ENCODE assay signal across 20 cellular contexts in the genomic region with DNA sequence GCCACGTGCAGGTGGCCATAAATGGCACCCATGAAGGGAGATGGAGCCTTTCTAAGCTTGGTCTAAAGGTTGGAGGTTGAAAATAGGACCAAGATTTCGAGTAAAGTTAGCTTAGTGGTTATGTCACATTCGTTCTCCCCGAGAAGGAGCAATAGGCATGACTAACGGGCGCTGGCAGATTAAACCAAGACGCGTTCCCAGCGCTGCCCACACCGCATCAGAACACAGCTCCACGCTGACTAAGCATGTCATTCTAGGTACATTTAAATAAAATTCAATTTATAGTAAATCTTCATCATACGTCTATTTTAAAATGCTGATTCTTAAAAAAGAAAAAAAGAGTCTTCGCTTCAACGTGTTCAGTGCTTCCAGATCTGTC.
"Had no signal": no experiment of that assay in that cellular context is flagged by ENCODE, and none has a peak within 500 bp of the region (broad histone marks: within the 10 kb centered on the region; RNA-seq: fewer than 3 reads in every experiment).

No MANE protein-coding gene starts in this region.

- H3K4me3 Mint-ChIP-seq: immature natural killer cell; naive thymus-derived CD8-positive, alpha-beta T cell; nephron; stimulated activated naive CD8-positive, alpha-beta T cell treated with anti-CD3 and anti-CD28 coated beads, Interleukin-15, Interleukin-2, amounts not matched to agents 100 ng/mL and 50 ng/mL, for 24 hours; type B pancreatic cell had no signal

- DNase-seq: immature natural killer cell; kidney; left colon; left lung; lower lobe of right lung; mammary epithelial cell; mesenchymal stem cell; naive thymus-derived CD8-positive, alpha-beta T cell; ovary; right lobe of liver; stimulated activated CD4-positive, alpha-beta T cell treated with anti-CD3 and anti-CD28 coated beads, Interleukin-1b, Interleukin-23, amount 100 ng/mL, for 48 hours; stimulated activated CD4-positive, alpha-beta T cell treated with anti-CD3 and anti-CD28 coated beads, Interleukin-2, amount 100 ng/mL, for 48 hours; stimulated activated CD4-positive, alpha-beta T cell treated with anti-CD3 and anti-CD28 coated beads, Interleukin-4, amount 100 ng/mL, for 4 hours; stimulated activated naive CD4-positive, alpha-beta T cell; uterus had no signal

- H3K36me3 Mint-ChIP-seq: immature natural killer cell; naive thymus-derived CD8-positive, alpha-beta T cell; type B pancreatic cell had no signal

- H3K27me3 Mint-ChIP-seq: type B pancreatic cell had no signal

- H3K9me3 Mint-ChIP-seq: immature natural killer cell; naive thymus-derived CD8-positive, alpha-beta T cell; nephron; stimulated activated naive CD8-positive, alpha-beta T cell treated with anti-CD3 and anti-CD28 coated beads, Interleukin-15, Interleukin-2, amounts not matched to agents 100 ng/mL and 50 ng/mL, for 24 hours; type B pancreatic cell had no signal

- H3K27ac ChIP-seq: left lung, lower lobe of right lung, ovary, right lobe of liver, tibial nerve, uterus had no signal

- H3K27ac Mint-ChIP-seq: immature natural killer cell; naive thymus-derived CD8-positive, alpha-beta T cell; nephron; progenitor cell of endocrine pancreas; stimulated activated naive CD8-positive, alpha-beta T cell treated with anti-CD3 and anti-CD28 coated beads, Interleukin-15, Interleukin-2, amounts not matched to agents 100 ng/mL and 50 ng/mL, for 24 hours; type B pancreatic cell had no signal

- H3K4me1 Mint-ChIP-seq: immature natural killer cell; naive thymus-derived CD8-positive, alpha-beta T cell; nephron had no signal
